Comparison of ENCODE assay signal across 8 cellular contexts in genomic region chr4:24583451-24584174, GRCh38. TPM values are rescaled to one million over a fixed set of nuclear protein-coding genes. Genes with fewer than 3 reads are reported as not detected.
DNase-seq lines count a peak whose midpoint lies in the region; ATAC-seq and TF ChIP-seq lines count a peak whose summit lies in the region.

No MANE protein-coding gene starts in this region.

- peak overlapping the region; percentile 92 for H3K4me3 ChIP-seq in Jurkat, Clone E6-1 (ENCODE audit: low read length)
- H3K4me3 ChIP-seq in Panc1 (ENCODE audit: low read depth in 2 of 2, low read length in 2 of 2) = peak overlapping the region; percentile 65 to 84
- H3K4me3 ChIP-seq in fibroblast of mammary gland (ENCODE audit: control insufficient read depth, low read depth, low read length) = peak overlapping the region; percentile 93
- peak overlapping the region; percentile 79 to 98 for H3K4me3 ChIP-seq in stomach smooth muscle (ENCODE audit: low read length in 2 of 2)

- in situ Hi-C loops in Panc1 (cut with HindIII; ENCODE audit: low pct_unique_long_range_greater_than_20kb, low sequenced_read_pairs) = no loop called here

- DNase-seq in DMS 273 (lab: John Stamatoyannopoulos, UW; ENCODE audit: unreplicated experiment) (peak; percentile 80), Panc1 (ENCODE audit: low read depth, low spot score) (no peak), fibroblast of mammary gland (ENCODE audit: low read depth) (peak; percentile 57), natural killer cell (peak; percentile 19)
- peak; percentile 72 for DNase-seq in Jurkat, Clone E6-1 (ENCODE audit: low read depth, low spot score)
- peak; percentile 43 to 57 for DNase-seq in activated T-cell treated with anti-CD3 and anti-CD28 coated beads, Interleukin-2, amount 50 U/mL, for 72 hours

- CTCF ChIA-PET in Panc1 (lab: Charles Lee) = interaction anchor here (0.6 kb wide), 1 partner anchor 103 kb away, joined by 3 read pairs; no protein-coding TSS in a partner anchor

- peak overlapping the region; percentile 99 for H3K27ac Mint-ChIP-seq in activated T-cell treated with anti-CD3 and anti-CD28 coated beads, Interleukin-2, amount 50 U/mL, for 72 hours
- peak overlapping the region; percentile 94 to 97 for H3K27ac Mint-ChIP-seq in natural killer cell

- H3K4me1 ChIP-seq in Panc1 (ENCODE audit: control insufficient read depth, insufficient read depth, low read length) (peaks cover 11% of the 10 kb centered on the region), stomach smooth muscle (ENCODE audit: control insufficient read depth, insufficient read depth, low read length) (peaks cover 18% of the 10 kb centered on the region)

- ATAC-seq in GM21737 (IDR thresholded peaks at IDR 0.05; ENCODE audit: unreplicated experiment) (peak; percentile 28), Panc1 (peak; percentile 76), natural killer cell (peak; percentile 15 to 37 (median 17))
- peak; percentile 26 to 34 for ATAC-seq in activated T-cell treated with anti-CD3 and anti-CD28 coated beads, Interleukin-2, amount 50 U/mL, for 72 hours (replicated peaks in 1 of 2)

- POLR2A ChIA-PET in Panc1 (lab: Charles Lee) = interaction anchor here (0.6 to 0.7 kb wide), 3 partner anchors 13 to 320 kb away, joined by 3 to 4 read pairs (median 3); no protein-coding TSS in a partner anchor

- intact Hi-C loops in Panc1 (cut with micrococcal nuclease; ENCODE audit: unreplicated experiment) = no loop called here
- intact Hi-C loops in natural killer cell (cut with micrococcal nuclease) = loop anchor here (5.0 kb wide), 2 partner anchors 111 to 794 kb away; partner anchors contain the start of gene ANAPC4

- no peaks in the 10 kb centered on the region for H3K27me3 Mint-ChIP-seq in activated T-cell treated with anti-CD3 and anti-CD28 coated beads, Interleukin-2, amount 50 U/mL, for 72 hours (ENCODE audit: low read depth)
- no peaks in the 10 kb centered on the region for H3K27me3 Mint-ChIP-seq in natural killer cell (ENCODE audit: low read depth in 2 of 2)

- H3K36me3 ChIP-seq in Panc1 (ENCODE audit: control insufficient read depth, insufficient read depth, low read length) (peaks cover 3% of the 10 kb centered on the region), stomach smooth muscle (ENCODE audit: control insufficient read depth in 2 of 2, insufficient read depth in 2 of 2, low read length in 2 of 2) (no peaks in the 10 kb centered on the region)

- H3K9ac ChIP-seq in stomach smooth muscle (ENCODE audit: low read length in 2 of 2) = peak overlapping the region; percentile 96 to 98

- H3K27ac ChIP-seq in Panc1 (ENCODE audit: low read length) (peak overlapping the region; percentile 95), stomach smooth muscle (ENCODE audit: low read length) (peak overlapping the region; percentile 91)

- H3K9me3 ChIP-seq in Panc1 (ENCODE audit: control insufficient read depth, insufficient read depth, low read depth, low read length) = no peaks in the 10 kb centered on the region
- no peaks in the 10 kb centered on the region for H3K9me3 ChIP-seq in stomach smooth muscle (ENCODE audit: control insufficient read depth in 2 of 2, low read length in 2 of 2)

- TF ChIP-seq CTCF in Panc1 (IDR thresholded peaks at IDR 0.05) (no peak), fibroblast of mammary gland (conservative IDR thresholded peaks at IDR 0.05; ENCODE audit: control insufficient read depth, insufficient read depth, low read depth, low read length) (no peak), natural killer cell (IDR thresholded peaks at IDR 0.05) (no peak)

- no peaks in the 10 kb centered on the region for H3K9me3 Mint-ChIP-seq in activated T-cell treated with anti-CD3 and anti-CD28 coated beads, Interleukin-2, amount 50 U/mL, for 72 hours
- no peaks in the 10 kb centered on the region for H3K9me3 Mint-ChIP-seq in natural killer cell

- H3K4me1 Mint-ChIP-seq in activated T-cell treated with anti-CD3 and anti-CD28 coated beads, Interleukin-2, amount 50 U/mL, for 72 hours (ENCODE audit: low read depth) = peaks cover 51% of the 10 kb centered on the region
- peaks cover 44 to 47% of the 10 kb centered on the region in 2 donors for H3K4me1 Mint-ChIP-seq in natural killer cell

- no TSS peak for BruUV-seq in Panc1 (replicated peaks; lab: Mats Ljungman, UMichigan)

- H3K27me3 ChIP-seq in Panc1 (ENCODE audit: control insufficient read depth, insufficient read depth, low read length) (no peaks in the 10 kb centered on the region), stomach smooth muscle (ENCODE audit: control insufficient read depth in 1 of 2, insufficient read depth in 2 of 2, low read length in 2 of 2) (no peaks in the 10 kb centered on the region)

- peak overlapping the region; percentile 92 to 99 for H3K4me3 Mint-ChIP-seq in activated T-cell treated with anti-CD3 and anti-CD28 coated beads, Interleukin-2, amount 50 U/mL, for 72 hours
- H3K4me3 Mint-ChIP-seq in natural killer cell = peak overlapping the region; percentile 99

- H3K36me3 Mint-ChIP-seq in activated T-cell treated with anti-CD3 and anti-CD28 coated beads, Interleukin-2, amount 50 U/mL, for 72 hours (ENCODE audit: insufficient read depth in 2 of 2) = peaks cover 13 to 32% of the 10 kb centered on the region in 2 donors
- no peaks in the 10 kb centered on the region for H3K36me3 Mint-ChIP-seq in natural killer cell

RNA-seq across cellular contexts. Expression of gene DHX15, which starts 0.7 kb away (rescaled TPM):
- 201 TPM for polyA plus RNA-seq in Jurkat, Clone E6-1 (2012; ENCODE audit: insufficient read depth, insufficient read length)
- 118 TPM for total RNA-seq in Panc1 (2021; ENCODE audit: unreplicated experiment)
- polyA plus RNA-seq in Panc1 (2012; ENCODE audit: insufficient read length) = 59.0 TPM
- total RNA-seq in activated T-cell treated with anti-CD3 and anti-CD28 coated beads, Interleukin-2, amount 50 U/mL, for 72 hours = 100 to 1,000 TPM; 145 to 150 TPM
- total RNA-seq in natural killer cell = 100 to 1,000 TPM; 174 to 180 (median 179) TPM

Comparison
In these comparisons a context has a peak if more than half of its experiments do, and no peak if none do; other contexts are left out.
1. ATAC-seq: peak in every context shown above with its lines; median percentile 76 in Panc1; 30 in activated T-cell treated with anti-CD3 and anti-CD28 coated beads, Interleukin-2, amount 50 U/mL, for 72 hours; 28 in GM21737; 17 in natural killer cell.